ENCODE assay signal across 1 cellular context in the genomic region with DNA sequence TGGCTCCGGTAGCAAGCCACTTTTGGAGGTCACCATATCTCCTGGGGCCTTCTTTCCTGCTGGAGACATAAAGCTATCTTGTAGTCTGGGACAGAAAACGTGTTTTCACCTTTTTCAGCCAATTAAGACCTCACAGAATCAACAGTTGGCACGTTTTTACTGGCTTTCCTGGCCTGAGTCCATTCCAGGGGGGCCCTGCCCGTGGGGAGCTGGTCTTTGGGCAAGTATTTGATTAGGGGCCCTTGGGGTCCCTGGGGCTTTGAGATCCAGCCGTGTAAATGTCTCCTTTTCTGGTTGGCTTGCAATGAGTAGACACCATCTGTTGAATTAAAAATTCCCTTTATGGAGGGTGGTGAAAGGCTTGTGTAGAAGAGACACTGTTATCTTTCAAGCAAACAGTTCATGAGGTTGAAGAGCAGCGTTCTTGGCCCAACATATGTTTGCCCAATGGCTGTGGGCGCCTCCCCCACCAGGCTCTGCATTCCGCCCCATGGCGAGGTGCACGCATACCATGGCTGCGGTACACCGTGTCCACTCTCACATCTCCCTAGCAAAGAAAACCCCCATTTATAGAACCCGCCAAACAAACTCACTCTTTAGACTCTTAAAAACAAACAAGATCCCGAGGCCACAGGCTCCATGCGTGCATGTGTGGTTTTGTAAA.
TF ChIP-seq lines count a peak whose summit lies in the region.

No MANE protein-coding gene starts in this region.

TF ChIP-seq in HepG2, 621 proteins besides CTCF, POLR2A, EP300 and RAD21 (continued from another document and continues in another):
- TF ChIP-seq ZNF564 (CRISPR knock-in tag; IDR thresholded peaks at IDR 0.05) (peak; percentile 35; the same call in 1 of the 2 replicates), ZFP36 (IDR thresholded peaks at IDR 0.05; ENCODE audit: borderline replicate concordance, low read depth, low read length, partially characterized antibody) (no peak), TCF12 (IDR thresholded peaks at IDR 0.05) (no peak), TCF12 (CRISPR knock-in tag; IDR thresholded peaks at IDR 0.05) (peak; percentile 95), ZC3H13 (CRISPR knock-in tag; IDR thresholded peaks at IDR 0.05) (no peak; the same call in 1 of the 2 replicates), BCL6 (CRISPR knock-in tag; IDR thresholded peaks at IDR 0.05) (peak; percentile 83), MATR3 (CRISPR knock-in tag; IDR thresholded peaks at IDR 0.05) (no peak), ZNF501 (CRISPR knock-in tag; IDR thresholded peaks at IDR 0.05) (peak; percentile 79), ZNF619 (CRISPR knock-in tag; IDR thresholded peaks at IDR 0.05) (no peak), ZNF572 (CRISPR knock-in tag; IDR thresholded peaks at IDR 0.05) (no peak), ZNF891 (CRISPR knock-in tag; IDR thresholded peaks at IDR 0.05) (no peak), ZNF274 (CRISPR knock-in tag; IDR thresholded peaks at IDR 0.05) (0 out of 2 replicates have a peak, but pooled peaks have one; percentile 58), HNF1B (CRISPR knock-in tag; IDR thresholded peaks at IDR 0.05) (peak; percentile 91), ZHX1 (CRISPR knock-in tag; IDR thresholded peaks at IDR 0.05; ENCODE audit: low read depth) (peak; percentile 95), NFRKB (IDR thresholded peaks at IDR 0.05) (no peak), ZC3H4 (CRISPR knock-in tag; IDR thresholded peaks at IDR 0.05; ENCODE audit: borderline replicate concordance) (no peak), HMGXB4 (CRISPR knock-in tag; IDR thresholded peaks at IDR 0.05; ENCODE audit: borderline replicate concordance in 1 of 2, low read depth in 1 of 2) (peak; percentile 41 to 72; a peak in 3 of 4 replicates), HMGA1 (CRISPR knock-in tag; conservative IDR thresholded peaks at IDR 0.05) (no peak), IRF1 (CRISPR knock-in tag; IDR thresholded peaks at IDR 0.05; ENCODE audit: low read depth) (no peak), TARDBP (CRISPR knock-in tag; IDR thresholded peaks at IDR 0.05) (peak; percentile 83), SATB2 (CRISPR knock-in tag; IDR thresholded peaks at IDR 0.05) (no peak), SOX5 (CRISPR knock-in tag; IDR thresholded peaks at IDR 0.05; ENCODE audit: borderline replicate concordance) (peak; percentile 84; the same call in 1 of the 2 replicates), GATA4 (IDR thresholded peaks at IDR 0.05; ENCODE audit: borderline replicate concordance, low read depth) (peak; percentile 96), MED13 (CRISPR knock-in tag; IDR thresholded peaks at IDR 0.05) (peak; percentile 92), CEBPG (CRISPR knock-in tag; IDR thresholded peaks at IDR 0.05) (peak; percentile 81), NR2F6 (IDR thresholded peaks at IDR 0.05) (peak; percentile 66), NR2F6 (CRISPR knock-in tag; IDR thresholded peaks at IDR 0.05) (peak; percentile 81), FOXK2 (IDR thresholded peaks at IDR 0.05) (peak; percentile 34; the same call in 1 of the 2 replicates), JUND (CRISPR knock-in tag; IDR thresholded peaks at IDR 0.05) (peak; percentile 75; the same call in 1 of the 2 replicates), PLRG1 (conservative IDR thresholded peaks at IDR 0.05) (no peak), NAIF1 (CRISPR knock-in tag; IDR thresholded peaks at IDR 0.05; ENCODE audit: borderline replicate concordance) (peak; percentile 46; the same call in 1 of the 2 replicates), THAP7 (CRISPR knock-in tag; IDR thresholded peaks at IDR 0.05) (no peak), ZNF512 (CRISPR knock-in tag; IDR thresholded peaks at IDR 0.05) (0 out of 2 replicates have a peak, but pooled peaks have one; percentile 68), TEAD2 (CRISPR knock-in tag; IDR thresholded peaks at IDR 0.05) (no peak), ATF1 (CRISPR knock-in tag; IDR thresholded peaks at IDR 0.05) (peak; percentile 58), ZFP41 (CRISPR knock-in tag; IDR thresholded peaks at IDR 0.05; ENCODE audit: borderline replicate concordance) (0 out of 2 replicates have a peak, but pooled peaks have one; percentile 62), NFYB (CRISPR knock-in tag; IDR thresholded peaks at IDR 0.05) (0 out of 2 replicates have a peak, but pooled peaks have one; percentile 12), ZNF749 (CRISPR knock-in tag; IDR thresholded peaks at IDR 0.05; ENCODE audit: borderline replicate concordance) (peak; percentile 75; the same call in 1 of the 2 replicates)
- TF ChIP-seq, protein P1, sequence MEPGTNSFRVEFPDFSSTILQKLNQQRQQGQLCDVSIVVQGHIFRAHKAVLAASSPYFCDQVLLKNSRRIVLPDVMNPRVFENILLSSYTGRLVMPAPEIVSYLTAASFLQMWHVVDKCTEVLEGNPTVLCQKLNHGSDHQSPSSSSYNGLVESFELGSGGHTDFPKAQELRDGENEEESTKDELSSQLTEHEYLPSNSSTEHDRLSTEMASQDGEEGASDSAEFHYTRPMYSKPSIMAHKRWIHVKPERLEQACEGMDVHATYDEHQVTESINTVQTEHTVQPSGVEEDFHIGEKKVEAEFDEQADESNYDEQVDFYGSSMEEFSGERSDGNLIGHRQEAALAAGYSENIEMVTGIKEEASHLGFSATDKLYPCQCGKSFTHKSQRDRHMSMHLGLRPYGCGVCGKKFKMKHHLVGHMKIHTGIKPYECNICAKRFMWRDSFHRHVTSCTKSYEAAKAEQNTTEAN (CRISPR knock-in tag; conservative IDR thresholded peaks at IDR 0.05), result peak; percentile 82
- TF ChIP-seq, protein P2, sequence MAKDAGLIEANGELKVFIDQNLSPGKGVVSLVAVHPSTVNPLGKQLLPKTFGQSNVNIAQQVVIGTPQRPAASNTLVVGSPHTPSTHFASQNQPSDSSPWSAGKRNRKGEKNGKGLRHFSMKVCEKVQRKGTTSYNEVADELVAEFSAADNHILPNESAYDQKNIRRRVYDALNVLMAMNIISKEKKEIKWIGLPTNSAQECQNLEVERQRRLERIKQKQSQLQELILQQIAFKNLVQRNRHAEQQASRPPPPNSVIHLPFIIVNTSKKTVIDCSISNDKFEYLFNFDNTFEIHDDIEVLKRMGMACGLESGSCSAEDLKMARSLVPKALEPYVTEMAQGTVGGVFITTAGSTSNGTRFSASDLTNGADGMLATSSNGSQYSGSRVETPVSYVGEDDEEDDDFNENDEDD (CRISPR knock-in tag; IDR thresholded peaks at IDR 0.05; ENCODE audit: borderline replicate concordance), result peak; percentile 58; the same call in 1 of the 2 replicates
- TF ChIP-seq, protein P3, sequence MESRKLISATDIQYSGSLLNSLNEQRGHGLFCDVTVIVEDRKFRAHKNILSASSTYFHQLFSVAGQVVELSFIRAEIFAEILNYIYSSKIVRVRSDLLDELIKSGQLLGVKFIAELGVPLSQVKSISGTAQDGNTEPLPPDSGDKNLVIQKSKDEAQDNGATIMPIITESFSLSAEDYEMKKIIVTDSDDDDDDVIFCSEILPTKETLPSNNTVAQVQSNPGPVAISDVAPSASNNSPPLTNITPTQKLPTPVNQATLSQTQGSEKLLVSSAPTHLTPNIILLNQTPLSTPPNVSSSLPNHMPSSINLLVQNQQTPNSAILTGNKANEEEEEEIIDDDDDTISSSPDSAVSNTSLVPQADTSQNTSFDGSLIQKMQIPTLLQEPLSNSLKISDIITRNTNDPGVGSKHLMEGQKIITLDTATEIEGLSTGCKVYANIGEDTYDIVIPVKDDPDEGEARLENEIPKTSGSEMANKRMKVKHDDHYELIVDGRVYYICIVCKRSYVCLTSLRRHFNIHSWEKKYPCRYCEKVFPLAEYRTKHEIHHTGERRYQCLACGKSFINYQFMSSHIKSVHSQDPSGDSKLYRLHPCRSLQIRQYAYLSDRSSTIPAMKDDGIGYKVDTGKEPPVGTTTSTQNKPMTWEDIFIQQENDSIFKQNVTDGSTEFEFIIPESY (CRISPR knock-in tag; IDR thresholded peaks at IDR 0.05), result peak; percentile 71
